Comparison of ENCODE assay signal across 24 cellular contexts in genomic region chr17:12900474-12900873, GRCh38.
DNase-seq lines count a peak whose midpoint lies in the region; ATAC-seq and TF ChIP-seq lines count a peak whose summit lies in the region.
"Had no signal": no experiment of that assay in that cellular context is flagged by ENCODE, and none has a peak within 500 bp of the region (broad histone marks: within the 10 kb centered on the region; RNA-seq: fewer than 3 reads in every experiment).

No MANE protein-coding gene starts in this region.

- H3K36me3 Mint-ChIP-seq in H9 (ENCODE audit: insufficient read depth in 1 of 3, low read depth in 3 of 3): peaks cover 10 to 15% (median 12%) of the 10 kb centered on the region in 3 experiments; a peak in 6 of 7 replicates
- H3K36me3 Mint-ChIP-seq in Calu3 (ENCODE audit: insufficient read depth, unreplicated experiment): peaks cover 5% of the 10 kb centered on the region

- no peaks in the 10 kb centered on the region for H4K20me1 ChIP-seq in H9 (ENCODE audit: control insufficient read depth, insufficient read depth, insufficient read length)

- no peak overlapping the region for H2BK20ac ChIP-seq in H9 (ENCODE audit: low read depth, low read length, poor library complexity, severe bottlenecking)

- DNase-seq in DMS79 (lab: John Stamatoyannopoulos, UW): peak; percentile 2
- no peak for DNase-seq in H9
- DNase-seq in left lung: peak in 1 of 2 donors; percentile 60
- no peak for DNase-seq in upper lobe of right lung
- no peak for DNase-seq in Calu3
- DNase-seq in A172 (ENCODE audit: low spot score): no peak
- DNase-seq: CD4-positive, CD25-positive, alpha-beta regulatory T cell; GM23248; HFFc6; NCI-H1092; NCI-H1417 treated with DMSO at 0.1 percent for 48 hours; NCI-H187 treated with DMSO at 0.1 percent for 48 hours; NCI-H446 treated with DMSO at 0.1 percent for 48 hours; NCI-H526; NCI-H82; NK-92 treated with Interleukin-12 subunit alpha and Interleukin-12 subunit beta, amount 100 ng/mL, for 24 hours; PC-3; SJCRH30 had no signal

- no peak overlapping the region for H2BK12ac ChIP-seq in H9 (ENCODE audit: insufficient read length, low read depth, low read length)

- intact Hi-C loops in left lung (cut with DNase I): no loop called here
- intact Hi-C loops in upper lobe of right lung (cut with DNase I): no loop called here
- intact Hi-C loops in Calu3 (cut with micrococcal nuclease; ENCODE audit: unreplicated experiment): loop anchor here (10.0 kb wide), 1 partner anchor 106 kb away; no protein-coding TSS in a partner anchor

- H3K27me3 Mint-ChIP-seq in H9 (ENCODE audit: low read depth) (no peaks in the 10 kb centered on the region), Calu3 (ENCODE audit: unreplicated experiment) (no peaks in the 10 kb centered on the region)
- H3K27me3 Mint-ChIP-seq: CD4-positive, CD25-positive, alpha-beta regulatory T cell had no signal

- no peak overlapping the region for H3K23ac ChIP-seq in H9 (ENCODE audit: insufficient read length, low read depth, low read length)

- no peak overlapping the region for H2BK120ac ChIP-seq in H9 (ENCODE audit: low read depth, low read length, poor library complexity, severe bottlenecking)

- H4K91ac ChIP-seq in H9 (ENCODE audit: insufficient read length, low read depth, low read length): no peak overlapping the region

- no peaks in the 10 kb centered on the region for H3K79me1 ChIP-seq in H9 (ENCODE audit: insufficient read depth, low read depth, low read length, poor library complexity, severe bottlenecking)

- H3K36me3 ChIP-seq in left lung (peaks cover 0 to 6% of the 10 kb centered on the region in 2 donors), upper lobe of right lung (no peaks in the 10 kb centered on the region)
- H3K36me3 ChIP-seq: HAP-1, SJCRH30 had no signal

- no TSS peak for BruUV-seq in Calu3 (replicated peaks; lab: Mats Ljungman, UMichigan)

- H3K79me2 ChIP-seq in H9 (ENCODE audit: insufficient read depth, low read length): no peaks in the 10 kb centered on the region

- CTCF ChIA-PET in Calu3 (lab: Charles Lee): no interaction called here

- H3K27ac Mint-ChIP-seq in H9 (peak overlapping the region in 2 of 3 experiments; percentile 19 to 65; a peak in 2 of 7 replicates), Calu3 (ENCODE audit: unreplicated experiment) (no peak overlapping the region)
- H3K27ac Mint-ChIP-seq: CD4-positive, CD25-positive, alpha-beta regulatory T cell; HFFc6 had no signal

- H3K4me3 Mint-ChIP-seq in H9 (no peak overlapping the region), Calu3 (ENCODE audit: low read depth, unreplicated experiment) (no peak overlapping the region)
- H3K4me3 Mint-ChIP-seq: CD4-positive, CD25-positive, alpha-beta regulatory T cell; HFFc6; IgD-negative memory B cell had no signal

- H3K4me2 ChIP-seq in H9 (ENCODE audit: insufficient read depth, insufficient read length, low read length): no peak overlapping the region
- H3K4me2 ChIP-seq: KMS-11 had no signal

- no peak overlapping the region for H3K9ac ChIP-seq in H9 (ENCODE audit: extremely low read depth, insufficient read length, low read length)
- H3K9ac ChIP-seq: GM23248, KMS-11 had no signal

- H4K5ac ChIP-seq in H9 (ENCODE audit: insufficient read length, low read depth, low read length): no peak overlapping the region

- H3K27ac ChIP-seq in H9 (ENCODE audit: insufficient read length, low read depth, low read length) (no peak overlapping the region), left lung (no peak overlapping the region), upper lobe of right lung (no peak overlapping the region)
- H3K27ac ChIP-seq: GM23248, KMS-11, SJCRH30 had no signal

- H3K4me1 ChIP-seq in H9 (ENCODE audit: insufficient read depth, low read length): no peaks in the 10 kb centered on the region
- peaks cover 0 to 5% of the 10 kb centered on the region in 2 donors for H3K4me1 ChIP-seq in left lung
- no peaks in the 10 kb centered on the region for H3K4me1 ChIP-seq in upper lobe of right lung
- H3K4me1 ChIP-seq: HAP-1, SJCRH30 had no signal

- no peaks in the 10 kb centered on the region for H3K27me3 ChIP-seq in H9 (ENCODE audit: insufficient read depth, low read length)
- no peaks in the 10 kb centered on the region for H3K27me3 ChIP-seq in left lung
- no peaks in the 10 kb centered on the region for H3K27me3 ChIP-seq in upper lobe of right lung

- no peak overlapping the region for H2BK15ac ChIP-seq in H9 (ENCODE audit: low read depth, low read length)

- H3K9me3 ChIP-seq in H9 (ENCODE audit: control insufficient read depth, low read depth, low read length) (no peaks in the 10 kb centered on the region), left lung (peaks cover 0 to 7% of the 10 kb centered on the region in 2 donors), upper lobe of right lung (no peaks in the 10 kb centered on the region)
- H3K9me3 ChIP-seq: HAP-1, SJCRH30 had no signal

- ATAC-seq in left lung (peak; percentile 65), upper lobe of right lung (peak; percentile 63), HG03439 (IDR thresholded peaks at IDR 0.05; ENCODE audit: unreplicated experiment) (no peak)
- ATAC-seq: PC-3, Right ventricle myocardium inferior, SK-N-SH treated with all-trans-retinoic acid at 6 μM for 48 hours had no signal

- no peak overlapping the region for H3K18ac ChIP-seq in H9 (ENCODE audit: insufficient read length, low read depth, low read length)

- no peak overlapping the region for H3K4ac ChIP-seq in H9 (ENCODE audit: low read depth, low read length)

- no peak overlapping the region for H3T11ph ChIP-seq in H9 (ENCODE audit: low read length)

- no peak overlapping the region for H4K8ac ChIP-seq in H9 (replicated peaks; ENCODE audit: insufficient read length, low read depth, low read length)

- WGBS in H9 (ENCODE audit: extremely low coverage, insufficient read length, low lambda C conversion rate): no CpG with 5 or more reads among the region's 6 CpGs

- no peak overlapping the region for H3K14ac ChIP-seq in H9 (ENCODE audit: insufficient read depth, low read length)

- no peak for TF ChIP-seq CTCF in H9 (conservative IDR thresholded peaks at IDR 0.05)
- TF ChIP-seq CTCF in left lung (IDR thresholded peaks at IDR 0.05): no peak
- TF ChIP-seq CTCF in upper lobe of right lung (IDR thresholded peaks at IDR 0.05): no peak
- no peak for TF ChIP-seq CTCF in Calu3 (IDR thresholded peaks at IDR 0.05; ENCODE audit: unreplicated experiment)

- H3K4me1 Mint-ChIP-seq in H9 (peaks cover 25 to 29% of the 10 kb centered on the region in 2 experiments), Calu3 (ENCODE audit: low read depth, unreplicated experiment) (peaks cover 15% of the 10 kb centered on the region)
- H3K4me1 Mint-ChIP-seq: CD4-positive, CD25-positive, alpha-beta regulatory T cell; IgD-negative memory B cell had no signal

- no peak overlapping the region for H2AFZ ChIP-seq in H9 (ENCODE audit: low read length)
- H2AFZ ChIP-seq: GM23248 had no signal

- no peak overlapping the region for H2AK5ac ChIP-seq in H9 (ENCODE audit: insufficient read length, low read length)

- no peak overlapping the region for H3K4me3 ChIP-seq in left lung
- no peak overlapping the region for H3K4me3 ChIP-seq in upper lobe of right lung
- H3K4me3 ChIP-seq: GM23248, HAP-1, SJCRH30 had no signal

- no peaks in the 10 kb centered on the region; a peak in 1 of 5 replicates for H3K9me3 Mint-ChIP-seq in H9
- H3K9me3 Mint-ChIP-seq in Calu3 (ENCODE audit: low read depth, unreplicated experiment): peaks cover 2% of the 10 kb centered on the region

- no peaks in the 10 kb centered on the region for H3K23me2 ChIP-seq in H9 (ENCODE audit: insufficient read length, low read depth, low read length, poor library complexity, severe bottlenecking)

- H2BK5ac ChIP-seq in H9 (ENCODE audit: insufficient read length, low read length): no peak overlapping the region

- no peak overlapping the region for H3K56ac ChIP-seq in H9 (ENCODE audit: insufficient read length, low read depth, low read length)
